In genomic region chr16:11794447-11794846, GRCh38 we compare ENCODE assay signal across 11 cellular contexts. TPM values are rescaled to one million over a fixed set of nuclear protein-coding genes. Genes with fewer than 3 reads are reported as not detected.
DNase-seq lines count a peak whose midpoint lies in the region; ATAC-seq, FAIRE-seq and TF ChIP-seq lines count a peak whose summit lies in the region.
"Had no signal": no experiment of that assay in that cellular context is flagged by ENCODE, and none has a peak within 500 bp of the region (broad histone marks: within the 10 kb centered on the region; RNA-seq: fewer than 3 reads in every experiment).

No MANE protein-coding gene starts in this region.

- H3K27me3 Mint-ChIP-seq in CD14-positive monocyte (ENCODE audit: low read depth in 3 of 3): peaks cover 0 to 2% (median 0%) of the 10 kb centered on the region in 3 donors
- no peaks in the 10 kb centered on the region for H3K27me3 Mint-ChIP-seq in IgD-negative memory B cell
- H3K27me3 Mint-ChIP-seq in brain: peaks cover 9% of the 10 kb centered on the region
- H3K27me3 Mint-ChIP-seq in natural killer cell treated with Interleukin-12 subunit alpha and Interleukin-12 subunit beta and Interleukin-15 and Interleukin-18, amount 100 ng/mL, for 72 hours: no peaks in the 10 kb centered on the region

- TF ChIP-seq CTCF in CD14-positive monocyte (IDR thresholded peaks at IDR 0.05): no peak
- no peak for TF ChIP-seq CTCF in brain (conservative IDR thresholded peaks at IDR 0.05)

- intact Hi-C loops in CD14-positive monocyte (cut with micrococcal nuclease): no loop called here

- ATAC-seq in natural killer cell treated with Interleukin-12 subunit alpha and Interleukin-12 subunit beta and Interleukin-15 and Interleukin-18, amount 100 ng/mL, for 72 hours: no peak
- no peak for ATAC-seq in GM21390 (IDR thresholded peaks at IDR 0.05; ENCODE audit: unreplicated experiment)

- no peak for TF ChIP-seq POLR2A in GM12892 (IDR thresholded peaks at IDR 0.05; ENCODE audit: low read depth, low read length)

- H3K36me3 Mint-ChIP-seq in CD14-positive monocyte: peaks cover 25 to 36% of the 10 kb centered on the region in 2 donors
- H3K36me3 Mint-ChIP-seq in IgD-negative memory B cell: no peaks in the 10 kb centered on the region
- peaks cover 36% of the 10 kb centered on the region for H3K36me3 Mint-ChIP-seq in brain
- H3K36me3 Mint-ChIP-seq in natural killer cell treated with Interleukin-12 subunit alpha and Interleukin-12 subunit beta and Interleukin-15 and Interleukin-18, amount 100 ng/mL, for 72 hours: peaks cover 34% of the 10 kb centered on the region

- H3K27ac Mint-ChIP-seq in CD14-positive monocyte (peak overlapping the region in 5 of 7 donors; percentile 7 to 97 (median 70)), IgD-negative memory B cell (peak overlapping the region; percentile 43 to 92 (median 92)), brain (peak overlapping the region; percentile 25 to 97 (median 71))
- peak overlapping the region; percentile 91 to 100 for H3K27ac Mint-ChIP-seq in natural killer cell treated with Interleukin-12 subunit alpha and Interleukin-12 subunit beta and Interleukin-15 and Interleukin-18, amount 100 ng/mL, for 72 hours

- no peak overlapping the region for H3K4me3 Mint-ChIP-seq in CD14-positive monocyte
- peak overlapping the region in 3 of 4 donors; percentile 64 to 91 (median 71) for H3K4me3 Mint-ChIP-seq in IgD-negative memory B cell
- H3K4me3 Mint-ChIP-seq in brain: peak overlapping the region; percentile 88 to 95 (median 91)
- H3K4me3 Mint-ChIP-seq in natural killer cell treated with Interleukin-12 subunit alpha and Interleukin-12 subunit beta and Interleukin-15 and Interleukin-18, amount 100 ng/mL, for 72 hours: peak overlapping the region; percentile 84

- H3K9me3 Mint-ChIP-seq in CD14-positive monocyte: peaks cover 0 to 9% (median 0%) of the 10 kb centered on the region in 7 donors
- H3K9me3 Mint-ChIP-seq in IgD-negative memory B cell: no peaks in the 10 kb centered on the region
- no peaks in the 10 kb centered on the region for H3K9me3 Mint-ChIP-seq in brain
- H3K9me3 Mint-ChIP-seq in natural killer cell treated with Interleukin-12 subunit alpha and Interleukin-12 subunit beta and Interleukin-15 and Interleukin-18, amount 100 ng/mL, for 72 hours: no peaks in the 10 kb centered on the region

- no peak for DNase-seq in CD14-positive monocyte (ENCODE audit: low spot score)
- DNase-seq in natural killer cell treated with Interleukin-12 subunit alpha and Interleukin-12 subunit beta and Interleukin-15 and Interleukin-18, amount 100 ng/mL, for 72 hours (ENCODE audit: low spot score): no peak
- no peak for DNase-seq in GM12892 (ENCODE audit: insufficient read length)
- no peak for DNase-seq in stimulated activated CD8-positive, alpha-beta memory T cell treated with anti-CD3 and anti-CD28 coated beads, Interleukin-4, amount 100 ng/mL, for 48 hours
- no peak for DNase-seq in NCI-H1105 treated with DMSO at 0.1 percent for 48 hours (lab: John Stamatoyannopoulos, UW)
- DNase-seq: NCI-H1048; OCI-M1; stimulated activated CD4-positive, alpha-beta T cell treated with anti-CD3 and anti-CD28 coated beads, Interleukin-4, amount 100 ng/mL, for 24 hours had no signal

- H3K4me1 Mint-ChIP-seq in CD14-positive monocyte: peaks cover 66% of the 10 kb centered on the region
- H3K4me1 Mint-ChIP-seq in IgD-negative memory B cell: peaks cover 52 to 55% (median 55%) of the 10 kb centered on the region in 3 donors
- H3K4me1 Mint-ChIP-seq in brain: peaks cover 74% of the 10 kb centered on the region
- H3K4me1 Mint-ChIP-seq in natural killer cell treated with Interleukin-12 subunit alpha and Interleukin-12 subunit beta and Interleukin-15 and Interleukin-18, amount 100 ng/mL, for 72 hours (ENCODE audit: low read depth in 2 of 2): peaks cover 60 to 71% of the 10 kb centered on the region in 2 donors

- no peak for FAIRE-seq in GM12892 (lab: Jason Lieb, UNC)

RNA-seq across cellular contexts. Expression of gene ZC3H7A, which starts 2.6 kb away (rescaled TPM):
- polyA plus RNA-seq in CD14-positive monocyte (10 to 100 TPM; 22.6 to 27.5 TPM), IgD-negative memory B cell (37.5 TPM), brain (ENCODE audit: insufficient read depth, low read depth, low replicate concordance) (15.2 TPM)
- 100 to 1,000 TPM; 114 to 136 TPM for total RNA-seq in natural killer cell treated with Interleukin-12 subunit alpha and Interleukin-12 subunit beta and Interleukin-15 and Interleukin-18, amount 100 ng/mL, for 72 hours
- polyA plus RNA-seq in GM12892 (2012; ENCODE audit: missing spikeins): 85.5 TPM

RNA-seq across cellular contexts. Expression of gene TXNDC11, which starts 51.8 kb away (rescaled TPM):
- polyA plus RNA-seq in CD14-positive monocyte (10 to 100 TPM; 32.9 to 40.6 TPM), IgD-negative memory B cell (78.0 TPM), brain (ENCODE audit: insufficient read depth, low read depth, low replicate concordance) (19.8 TPM)
- 10 to 100 TPM; 62.4 to 73.2 TPM for total RNA-seq in natural killer cell treated with Interleukin-12 subunit alpha and Interleukin-12 subunit beta and Interleukin-15 and Interleukin-18, amount 100 ng/mL, for 72 hours
- polyA plus RNA-seq in GM12892 (2012; ENCODE audit: missing spikeins): 37.2 TPM

RNA-seq across cellular contexts. Expression of gene RSL1D1, which starts 56.9 kb away (rescaled TPM):
- polyA plus RNA-seq in CD14-positive monocyte (100 to 1,000 TPM; 124 to 182 TPM), IgD-negative memory B cell (307 TPM), brain (ENCODE audit: insufficient read depth, low read depth, low replicate concordance) (66.8 TPM)
- 100 to 1,000 TPM; 175 to 205 TPM for total RNA-seq in natural killer cell treated with Interleukin-12 subunit alpha and Interleukin-12 subunit beta and Interleukin-15 and Interleukin-18, amount 100 ng/mL, for 72 hours
- 304 TPM for polyA plus RNA-seq in GM12892 (2012; ENCODE audit: missing spikeins)

Comparison
In these comparisons a context has a peak if more than half of its experiments do, and no peak if none do; other contexts are left out.
1. H3K4me3 Mint-ChIP-seq: peak in IgD-negative memory B cell (3 of 4), brain (5 of 5) and natural killer cell treated with Interleukin-12 subunit alpha and Interleukin-12 subunit beta and Interleukin-15 and Interleukin-18, amount 100 ng/mL, for 72 hours (single experiment); none in CD14-positive monocyte (0 of 2).
2. Peak in every context shown above with its lines, with median percentiles within 50 percentile points of each other: H3K27ac Mint-ChIP-seq.